ENCODE assay signal across 7 cellular contexts in the genomic region with DNA sequence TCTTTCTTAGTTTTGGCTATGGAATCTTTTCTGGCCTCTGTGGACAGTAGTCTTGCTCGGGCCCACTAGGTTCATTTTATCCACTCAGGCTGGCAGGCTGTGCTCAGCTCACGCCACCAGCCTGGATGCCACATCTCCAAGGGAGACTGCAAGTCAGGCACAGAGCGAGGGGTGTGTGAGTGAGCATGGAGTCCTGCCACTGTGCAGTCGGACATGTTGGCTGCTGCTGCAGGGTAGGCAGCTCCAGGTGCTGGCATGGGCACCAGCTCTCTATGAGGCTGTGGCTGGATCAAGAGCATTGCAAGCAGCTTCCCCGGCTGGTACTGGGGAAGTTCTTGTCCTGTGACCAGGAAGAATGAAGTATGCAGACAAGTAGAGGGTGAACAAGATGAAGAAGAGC.
"Had no signal": no experiment of that assay in that cellular context is flagged by ENCODE, and none has a peak within 500 bp of the region (broad histone marks: within the 10 kb centered on the region; RNA-seq: fewer than 3 reads in every experiment).

No MANE protein-coding gene starts in this region.

- DNase-seq: IMR-90, KBM-7, KG1 had no signal

- FAIRE-seq: HepG2, HTR-8/SVneo, K562 had no signal

- ATAC-seq: HepG2, K562 had no signal

- H3K27ac ChIP-seq: HL-60 had no signal

- H3K4me3 ChIP-seq: K562 had no signal
